Comparison of ENCODE assay signal across 16 cellular contexts in genomic region chr5:145978672-145979071, GRCh38. TPM values are rescaled to one million over a fixed set of nuclear protein-coding genes. Genes with fewer than 3 reads are reported as not detected.
DNase-seq lines count a peak whose midpoint lies in the region; ATAC-seq and TF ChIP-seq lines count a peak whose summit lies in the region.
"Had no signal": no experiment of that assay in that cellular context is flagged by ENCODE, and none has a peak within 500 bp of the region (broad histone marks: within the 10 kb centered on the region; RNA-seq: fewer than 3 reads in every experiment).

No MANE protein-coding gene starts in this region.

- no TSS peak for BruUV-seq in Calu3 (replicated peaks; lab: Mats Ljungman, UMichigan)

- POLR2A ChIA-PET in activated CD4-positive, alpha-beta memory T cell treated with anti-CD3 and anti-CD28 coated beads, Interleukin-2, amount 10 ng/mL, durations not matched to agents 7 days and 5 days (lab: Charles Lee): no interaction called here
- POLR2A ChIA-PET in activated CD4-positive, alpha-beta T cell treated with anti-CD3 and anti-CD28 coated beads for 36 hours (lab: Charles Lee): no interaction called here

- no peaks in the 10 kb centered on the region for H3K27me3 ChIP-seq in cardiac muscle cell

- ATAC-seq in activated CD4-positive, alpha-beta T cell treated with anti-CD3 and anti-CD28 coated beads for 36 hours: no peak
- no peak for ATAC-seq in GM18502 (IDR thresholded peaks at IDR 0.05; ENCODE audit: poor library complexity, unreplicated experiment)
- ATAC-seq: activated T-cell treated with anti-CD3 and anti-CD28 coated beads, Interleukin-2, amount 50 U/mL, for 72 hours had no signal

- intact Hi-C loops in Calu3 (cut with micrococcal nuclease; ENCODE audit: unreplicated experiment): loop anchor here (2.0 kb wide), 2 partner anchors 42 to 48 kb away; partner anchors contain the start of gene SH3RF2
- intact Hi-C loops in activated CD4-positive, alpha-beta T cell treated with anti-CD3 and anti-CD28 coated beads for 36 hours (cut with DNase I, micrococcal nuclease): no loop called here

- H3K27me3 Mint-ChIP-seq in Calu3 (ENCODE audit: unreplicated experiment): no peaks in the 10 kb centered on the region
- no peaks in the 10 kb centered on the region for H3K27me3 Mint-ChIP-seq in nephron (ENCODE audit: low read depth)
- peaks cover 7% of the 10 kb centered on the region for H3K27me3 Mint-ChIP-seq in activated CD4-positive, alpha-beta memory T cell treated with anti-CD3 and anti-CD28 coated beads, Interleukin-2, amount 10 ng/mL, durations not matched to agents 7 days and 5 days
- H3K27me3 Mint-ChIP-seq in activated CD4-positive, alpha-beta T cell treated with anti-CD3 and anti-CD28 coated beads for 36 hours: peaks cover 10% of the 10 kb centered on the region

- TF ChIP-seq CTCF in Calu3 (IDR thresholded peaks at IDR 0.05; ENCODE audit: unreplicated experiment): no peak
- no peak for TF ChIP-seq CTCF in cardiac muscle cell (IDR thresholded peaks at IDR 0.05; ENCODE audit: low read depth, low read length)
- TF ChIP-seq CTCF in nephron (IDR thresholded peaks at IDR 0.05; ENCODE audit: unreplicated experiment in 3 of 3): no peak

- H3K27ac Mint-ChIP-seq in Calu3 (ENCODE audit: unreplicated experiment) (peak overlapping the region; percentile 81), nephron (peak overlapping the region in 2 of 3 experiments; percentile 62 to 78)
- no peak overlapping the region for H3K27ac Mint-ChIP-seq in activated CD4-positive, alpha-beta memory T cell treated with anti-CD3 and anti-CD28 coated beads, Interleukin-2, amount 10 ng/mL, durations not matched to agents 7 days and 5 days
- H3K27ac Mint-ChIP-seq in activated CD4-positive, alpha-beta T cell treated with anti-CD3 and anti-CD28 coated beads for 36 hours: no peak overlapping the region
- H3K27ac Mint-ChIP-seq: activated CD4-positive, alpha-beta memory T cell treated with anti-CD3 and anti-CD28 coated beads for 36 hours; activated T-cell treated with anti-CD3 and anti-CD28 coated beads, Interleukin-2, amount 50 U/mL, for 72 hours; stimulated activated naive CD8-positive, alpha-beta T cell treated with anti-CD3 and anti-CD28 coated beads, Interleukin-15, Interleukin-2, amounts not matched to agents 100 ng/mL and 50 ng/mL, for 24 hours had no signal

- peaks cover 20% of the 10 kb centered on the region for H3K36me3 Mint-ChIP-seq in Calu3 (ENCODE audit: insufficient read depth, unreplicated experiment)
- no peaks in the 10 kb centered on the region for H3K36me3 Mint-ChIP-seq in nephron (ENCODE audit: low read depth)
- H3K36me3 Mint-ChIP-seq in activated CD4-positive, alpha-beta memory T cell treated with anti-CD3 and anti-CD28 coated beads, Interleukin-2, amount 10 ng/mL, durations not matched to agents 7 days and 5 days (ENCODE audit: low read depth): no peaks in the 10 kb centered on the region
- H3K36me3 Mint-ChIP-seq in activated CD4-positive, alpha-beta T cell treated with anti-CD3 and anti-CD28 coated beads for 36 hours (ENCODE audit: low read depth): no peaks in the 10 kb centered on the region
- H3K36me3 Mint-ChIP-seq: activated CD4-positive, alpha-beta memory T cell treated with anti-CD3 and anti-CD28 coated beads for 36 hours had no signal

- H3K9me3 Mint-ChIP-seq in Calu3 (ENCODE audit: low read depth, unreplicated experiment) (peaks cover 5% of the 10 kb centered on the region), nephron (no peaks in the 10 kb centered on the region)
- no peaks in the 10 kb centered on the region for H3K9me3 Mint-ChIP-seq in activated CD4-positive, alpha-beta memory T cell treated with anti-CD3 and anti-CD28 coated beads, Interleukin-2, amount 10 ng/mL, durations not matched to agents 7 days and 5 days
- H3K9me3 Mint-ChIP-seq in activated CD4-positive, alpha-beta T cell treated with anti-CD3 and anti-CD28 coated beads for 36 hours (ENCODE audit: low read depth): no peaks in the 10 kb centered on the region
- H3K9me3 Mint-ChIP-seq: activated CD4-positive, alpha-beta memory T cell treated with anti-CD3 and anti-CD28 coated beads for 36 hours; stimulated activated naive CD8-positive, alpha-beta T cell treated with anti-CD3 and anti-CD28 coated beads, Interleukin-15, Interleukin-2, amounts not matched to agents 100 ng/mL and 50 ng/mL, for 24 hours had no signal

- no peaks in the 10 kb centered on the region for H3K36me3 ChIP-seq in cardiac muscle cell

- H3K9me3 ChIP-seq in cardiac muscle cell (ENCODE audit: low read depth): no peaks in the 10 kb centered on the region

- CTCF ChIA-PET in Calu3 (lab: Charles Lee): interaction anchor here (0.7 to 1.3 kb wide), 2 partner anchors 35 to 1511 kb away, joined by 3 read pairs; no protein-coding TSS in a partner anchor
- CTCF ChIA-PET in activated CD4-positive, alpha-beta memory T cell treated with anti-CD3 and anti-CD28 coated beads, Interleukin-2, amount 10 ng/mL, durations not matched to agents 7 days and 5 days (lab: Charles Lee): no interaction called here
- CTCF ChIA-PET in activated CD4-positive, alpha-beta T cell treated with anti-CD3 and anti-CD28 coated beads for 36 hours (lab: Charles Lee): interaction anchor here (1.3 kb wide), 1 partner anchor 118 kb away, joined by 3 read pairs; no protein-coding TSS in a partner anchor

- H3K4me1 Mint-ChIP-seq in Calu3 (ENCODE audit: low read depth, unreplicated experiment): peaks cover 96% of the 10 kb centered on the region
- peaks cover 27% of the 10 kb centered on the region for H3K4me1 Mint-ChIP-seq in nephron
- peaks cover 4% of the 10 kb centered on the region for H3K4me1 Mint-ChIP-seq in activated CD4-positive, alpha-beta memory T cell treated with anti-CD3 and anti-CD28 coated beads, Interleukin-2, amount 10 ng/mL, durations not matched to agents 7 days and 5 days
- peaks cover 4% of the 10 kb centered on the region for H3K4me1 Mint-ChIP-seq in activated CD4-positive, alpha-beta T cell treated with anti-CD3 and anti-CD28 coated beads for 36 hours

- H3K27ac ChIP-seq in cardiac muscle cell: peak overlapping the region; percentile 87
- H3K27ac ChIP-seq: coronary artery, parathyroid adenoma had no signal

- H3K4me3 Mint-ChIP-seq in Calu3 (ENCODE audit: low read depth, unreplicated experiment) (peak overlapping the region; percentile 24), nephron (no peak overlapping the region)
- no peak overlapping the region for H3K4me3 Mint-ChIP-seq in activated CD4-positive, alpha-beta memory T cell treated with anti-CD3 and anti-CD28 coated beads, Interleukin-2, amount 10 ng/mL, durations not matched to agents 7 days and 5 days
- H3K4me3 Mint-ChIP-seq in activated CD4-positive, alpha-beta T cell treated with anti-CD3 and anti-CD28 coated beads for 36 hours: no peak overlapping the region
- H3K4me3 Mint-ChIP-seq: activated CD4-positive, alpha-beta memory T cell treated with anti-CD3 and anti-CD28 coated beads for 36 hours; activated T-cell treated with anti-CD3 and anti-CD28 coated beads, Interleukin-2, amount 50 U/mL, for 72 hours; stimulated activated naive CD8-positive, alpha-beta T cell treated with anti-CD3 and anti-CD28 coated beads, Interleukin-15, Interleukin-2, amounts not matched to agents 100 ng/mL and 50 ng/mL, for 24 hours had no signal

- no peak overlapping the region for H3K4me3 ChIP-seq in cardiac muscle cell
- H3K4me3 ChIP-seq: coronary artery had no signal

- H3K4me1 ChIP-seq in cardiac muscle cell (ENCODE audit: low read depth): peaks cover 72% of the 10 kb centered on the region
- H3K4me1 ChIP-seq: parathyroid adenoma had no signal

- DNase-seq in Calu3: no peak
- DNase-seq in NCI-H226: peak; percentile 58
- peak in 1 of 2 donors; percentile 45 for DNase-seq in cardiac muscle cell (ENCODE audit: low read depth in 1 of 2, low spot score in 1 of 2)
- DNase-seq in stimulated activated CD4-positive, alpha-beta T cell treated with anti-CD3 and anti-CD28 coated beads, Interleukin-2, amount 100 ng/mL, for 24 hours: no peak
- no peak for DNase-seq in activated CD4-positive, alpha-beta memory T cell treated with anti-CD3 and anti-CD28 coated beads, Interleukin-2, amount 10 ng/mL, durations not matched to agents 7 days and 5 days
- no peak for DNase-seq in activated CD4-positive, alpha-beta T cell treated with anti-CD3 and anti-CD28 coated beads for 36 hours
- DNase-seq: activated CD4-positive, alpha-beta memory T cell treated with anti-CD3 and anti-CD28 coated beads for 36 hours; activated T-cell treated with anti-CD3 and anti-CD28 coated beads, Interleukin-2, amount 50 U/mL, for 72 hours; NCI-H1092 treated with DMSO at 0.1 percent for 48 hours; NCI-H2171 treated with DMSO at 0.1 percent for 48 hours; stimulated activated CD4-positive, alpha-beta T cell treated with anti-CD3 and anti-CD28 coated beads, Interleukin-12 subunit alpha, Interleukin-12 subunit beta, amount 100 ng/mL, for 4 hours had no signal

RNA-seq across cellular contexts. Expression of gene SH3RF2, which starts 42.3 kb away (rescaled TPM):
- 21.9 and 25.1 TPM in 2 replicates for total RNA-seq in Calu3 (2022)
- total RNA-seq in cardiac muscle cell: 27.9 and 43.1 TPM in 2 replicates
- 38.3 and 59.3 TPM in 2 replicates for polyA plus RNA-seq in cardiac muscle cell
- total RNA-seq in activated CD4-positive, alpha-beta memory T cell treated with anti-CD3 and anti-CD28 coated beads, Interleukin-2, amount 10 ng/mL, durations not matched to agents 7 days and 5 days: under 1 TPM; 0.38 to 0.48 TPM
- total RNA-seq in activated CD4-positive, alpha-beta T cell treated with anti-CD3 and anti-CD28 coated beads for 36 hours: under 1 TPM; 0.43 to 0.63 TPM

Comparison
In these comparisons a context has a peak if more than half of its experiments do, and no peak if none do; other contexts are left out.
1. H3K27ac Mint-ChIP-seq: peak in Calu3 (single experiment) and nephron (2 of 3); none in activated CD4-positive, alpha-beta memory T cell treated with anti-CD3 and anti-CD28 coated beads, Interleukin-2, amount 10 ng/mL, durations not matched to agents 7 days and 5 days (single experiment) and activated CD4-positive, alpha-beta T cell treated with anti-CD3 and anti-CD28 coated beads for 36 hours (single experiment).
2. RNA of gene SH3RF2, which starts 42.3 kb away (total RNA-seq): 27.9 to 43.1 TPM in cardiac muscle cell and 21.9 to 25.1 TPM in Calu3; 0.43 to 0.63 TPM in activated CD4-positive, alpha-beta T cell treated with anti-CD3 and anti-CD28 coated beads for 36 hours and 0.38 to 0.48 TPM in activated CD4-positive, alpha-beta memory T cell treated with anti-CD3 and anti-CD28 coated beads, Interleukin-2, amount 10 ng/mL, durations not matched to agents 7 days and 5 days; every median in the first group is over 10 times any median in the second.